1 cellular context compared by ENCODE assay signal in genomic region chr20:4809707-4810106, GRCh38.
TF ChIP-seq lines count a peak whose summit lies in the region.

No MANE protein-coding gene starts in this region.

TF ChIP-seq in SK-N-SH, 30 proteins besides CTCF, POLR2A, EP300 and RAD21 (continued from another document):
- TF ChIP-seq USF2 (IDR thresholded peaks at IDR 0.05; ENCODE audit: borderline replicate concordance, low read depth, low read length) (no peak), RCOR1 (IDR thresholded peaks at IDR 0.05; ENCODE audit: low read length) (no peak), TEAD4 (IDR thresholded peaks at IDR 0.05; ENCODE audit: borderline replicate concordance, insufficient read depth) (no peak), GATA2 (CRISPR knock-in tag; IDR thresholded peaks at IDR 0.05) (no peak), NRF1 (IDR thresholded peaks at IDR 0.05; ENCODE audit: low read depth, low read length) (no peak), RXRA (IDR thresholded peaks at IDR 0.05; ENCODE audit: borderline replicate concordance, low read depth) (no peak), MXI1 (IDR thresholded peaks at IDR 0.05; ENCODE audit: low read depth, low read length) (no peak), CHD2 (IDR thresholded peaks at IDR 0.05; ENCODE audit: low read length, partially characterized antibody) (no peak), IRF3 (IDR thresholded peaks at IDR 0.05; ENCODE audit: low read depth, low read length) (no peak)
TF ChIP-seq in SK-N-SH: peak in this region for 0.
